Comparison of ENCODE assay signal across 1 cellular context in the genomic region with DNA sequence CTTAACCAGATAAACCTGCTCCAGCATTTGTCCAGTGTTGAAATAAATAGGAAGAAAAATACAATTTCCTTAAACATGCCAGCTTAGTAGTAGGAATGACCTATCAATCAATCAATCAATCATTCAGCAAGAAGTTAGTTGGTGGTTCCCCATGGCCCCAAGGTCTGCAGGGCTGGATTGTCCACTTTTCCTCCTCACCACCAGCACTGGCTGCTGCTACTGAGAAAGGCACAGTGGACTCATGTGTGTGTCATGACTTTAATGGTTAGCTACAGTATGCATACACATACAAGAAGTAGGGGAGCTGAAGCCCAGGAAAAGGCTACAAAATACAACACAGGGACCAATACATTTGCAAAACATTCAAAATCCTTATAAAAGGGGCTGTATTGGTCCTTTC.
TF ChIP-seq lines count a peak whose summit lies in the region.

No MANE protein-coding gene starts in this region.

TF ChIP-seq in GM23338, 12 proteins besides CTCF, POLR2A, EP300 and RAD21 (continued from another document):
- TF ChIP-seq ZNF331 (CRISPR knock-in tag; IDR thresholded peaks at IDR 0.05; ENCODE audit: low read depth) = no peak
- no peak for TF ChIP-seq POLR2AphosphoS5 (IDR thresholded peaks at IDR 0.05; ENCODE audit: low read depth)
